Comparison of ENCODE assay signal across 13 cellular contexts in genomic region chr19:44648536-44649370, GRCh38. TPM values are rescaled to one million over a fixed set of nuclear protein-coding genes. Genes with fewer than 3 reads are reported as not detected.
DNase-seq lines count a peak whose midpoint lies in the region; TF ChIP-seq lines count a peak whose summit lies in the region.
"Had no signal": no experiment of that assay in that cellular context is flagged by ENCODE, and none has a peak within 500 bp of the region (broad histone marks: within the 10 kb centered on the region; RNA-seq: fewer than 3 reads in every experiment).

No MANE protein-coding gene starts in this region.

- H2AFZ ChIP-seq in osteoblast (ENCODE audit: low read length) = no peak overlapping the region

- H3K4me1 ChIP-seq in SJSA1 (replicated peaks) = peaks cover 23% of the 10 kb centered on the region
- peaks cover 17% of the 10 kb centered on the region for H3K4me1 ChIP-seq in osteoblast (ENCODE audit: insufficient read depth, low read length)

- peaks cover 78% of the 10 kb centered on the region for H3K79me2 ChIP-seq in osteoblast (ENCODE audit: insufficient read depth, low read length)

- CTCF ChIA-PET in GM10248 (lab: Yijun Ruan, JAX) = interaction anchor here (1.0 to 2.9 kb wide), 6 partner anchors 9 to 135 kb away, joined by 3 to 21 read pairs (median 6); no protein-coding TSS in a partner anchor

- no peak overlapping the region for H3K4me2 ChIP-seq in osteoblast (ENCODE audit: insufficient read depth, low read length)

- no peaks in the 10 kb centered on the region for H3K9me3 ChIP-seq in SJSA1 (replicated peaks)
- H3K9me3 ChIP-seq in osteoblast (ENCODE audit: low read depth, low read length) = no peaks in the 10 kb centered on the region
- H3K9me3 ChIP-seq: uterus had no signal

- H3K36me3 ChIP-seq in SJSA1 (peaks cover 76% of the 10 kb centered on the region), osteoblast (ENCODE audit: insufficient read depth, low read length) (peaks cover 67% of the 10 kb centered on the region)
- H3K36me3 ChIP-seq: uterus had no signal

- H4K20me1 ChIP-seq in osteoblast (ENCODE audit: insufficient read depth, low read length) = peaks cover 41% of the 10 kb centered on the region

- TF ChIP-seq CTCF in fibroblast of villous mesenchyme (IDR thresholded peaks at IDR 0.05; ENCODE audit: insufficient read depth, low read depth, low read length) (no peak), osteoblast (IDR thresholded peaks at IDR 0.05; ENCODE audit: extremely low read depth, low read depth, low read length) (no peak), GM10248 (IDR thresholded peaks at IDR 0.05; ENCODE audit: control extremely low read depth, extremely low read depth, low read depth, missing control alignments) (no peak)

- POLR2A ChIA-PET in GM10248 (lab: Yijun Ruan, JAX) = no interaction called here

- no peaks in the 10 kb centered on the region for H3K27me3 ChIP-seq in SJSA1 (replicated peaks)
- H3K27me3 ChIP-seq in osteoblast (ENCODE audit: insufficient read depth, low read length) = no peaks in the 10 kb centered on the region
- H3K27me3 ChIP-seq: uterus had no signal

- H3K4me3 ChIP-seq in SJSA1 = no peak overlapping the region
- no peak overlapping the region for H3K4me3 ChIP-seq in fibroblast of villous mesenchyme (ENCODE audit: low read depth, low read length)
- no peak overlapping the region for H3K4me3 ChIP-seq in osteoblast (ENCODE audit: insufficient read depth, low read length)
- H3K4me3 ChIP-seq: uterus had no signal

- DNase-seq in AG20443 (ENCODE audit: low spot score) = peak; percentile 73
- DNase-seq in SJSA1 (ENCODE audit: low read depth in 1 of 2, low spot score in 2 of 2) = peak; percentile 71 to 86
- DNase-seq in fibroblast of villous mesenchyme (ENCODE audit: low read depth) = peak; percentile 80
- DNase-seq in osteoblast (ENCODE audit: insufficient read length, low spot score, missing footprints) = peak; percentile 85
- no peak for DNase-seq in HT-29 (ENCODE audit: low spot score)
- no peak for DNase-seq in stimulated activated CD4-positive, alpha-beta T cell treated with anti-CD3 and anti-CD28 coated beads, Interleukin-12 subunit alpha, Interleukin-12 subunit beta, amount 100 ng/mL, for 4 hours
- no peak for DNase-seq in activated CD4-positive, alpha-beta T cell treated with anti-CD3 and anti-CD28 coated beads, Interleukin-2, amount 50 U/mL, for 48 hours
- no peak for DNase-seq in GM10248 (ENCODE audit: extremely low spot score)
- DNase-seq: glutamatergic neuron, uterus had no signal

- H3K27ac ChIP-seq in SJSA1 = no peak overlapping the region
- H3K27ac ChIP-seq in osteoblast (ENCODE audit: low read depth, low read length) = peak overlapping the region; percentile 21
- H3K27ac ChIP-seq: C4-2B, uterus had no signal

RNA-seq across cellular contexts. Expression of gene PVR, which starts 5.0 kb away (rescaled TPM):
- total RNA-seq in SJSA1 (2014; rRNA removed; shearing (Covaris generic)) = 101 and 182 TPM in 2 replicates
- total RNA-seq in fibroblast of villous mesenchyme = 114 and 156 TPM in 2 replicates
- 50.1 and 53.6 TPM in 2 replicates for total RNA-seq in osteoblast
- total RNA-seq in HT-29 (2014; rRNA removed; shearing (Covaris generic)) = 204 and 206 TPM in 2 replicates

RNA-seq across cellular contexts. Expression of gene CEACAM19, which starts 22.5 kb away (rescaled TPM):
- 0.06 and 1.6 TPM in 2 replicates for total RNA-seq in SJSA1 (2014; rRNA removed; shearing (Covaris generic))
- total RNA-seq in fibroblast of villous mesenchyme = 2.6 and 5.6 TPM in 2 replicates
- 0.72 and 1.2 TPM in 2 replicates for total RNA-seq in osteoblast
- total RNA-seq in HT-29 (2014; rRNA removed; shearing (Covaris generic)) = 1.0 and 2.2 TPM in 2 replicates

RNA-seq across cellular contexts. Expression of gene IGSF23, which starts 35.4 kb away (rescaled TPM):
- total RNA-seq in SJSA1 (2014; rRNA removed; shearing (Covaris generic)) = 0.37 TPM in 1 of 2 replicates, not detected in the other
- total RNA-seq in fibroblast of villous mesenchyme (0.32 and 0.43 TPM in 2 replicates), osteoblast (not detected in 2 replicates)
- total RNA-seq in HT-29 (2014; rRNA removed; shearing (Covaris generic)) = not detected in 2 replicates
- total RNA-seq: activated CD8-positive, alpha-beta memory T cell treated with anti-CD3 and anti-CD28 coated beads for 36 hours; natural killer cell treated with Interleukin-12 subunit alpha and Interleukin-12 subunit beta and Interleukin-15 and Interleukin-18, amount 100 ng/mL, for 72 hours; uterus had no signal

RNA-seq across cellular contexts. Expression of gene CEACAM16, which starts 50.2 kb away (rescaled TPM):
- not detected in 2 replicates for total RNA-seq in SJSA1 (2014; rRNA removed; shearing (Covaris generic))
- total RNA-seq in fibroblast of villous mesenchyme = under 0.01 and 0.32 TPM in 2 replicates
- under 0.01 TPM in 1 of 2 replicates, not detected in the other for total RNA-seq in osteoblast
- not detected in 2 replicates for total RNA-seq in HT-29 (2014; rRNA removed; shearing (Covaris generic))
- total RNA-seq: activated CD8-positive, alpha-beta memory T cell treated with anti-CD3 and anti-CD28 coated beads for 36 hours; natural killer cell treated with Interleukin-12 subunit alpha and Interleukin-12 subunit beta and Interleukin-15 and Interleukin-18, amount 100 ng/mL, for 72 hours; uterus had no signal

Comparison
In these comparisons a context has a peak if more than half of its experiments do, and no peak if none do; other contexts are left out.
1. DNase-seq: peak in AG20443 (single experiment), SJSA1 (2 of 2), fibroblast of villous mesenchyme (single experiment) and osteoblast (single experiment); none in HT-29 (single experiment), stimulated activated CD4-positive, alpha-beta T cell treated with anti-CD3 and anti-CD28 coated beads, Interleukin-12 subunit alpha, Interleukin-12 subunit beta, amount 100 ng/mL, for 4 hours (single experiment), activated CD4-positive, alpha-beta T cell treated with anti-CD3 and anti-CD28 coated beads, Interleukin-2, amount 50 U/mL, for 48 hours (0 of 2) and GM10248 (single experiment).